Comparison of ENCODE assay signal across 8 cellular contexts in the genomic region with DNA sequence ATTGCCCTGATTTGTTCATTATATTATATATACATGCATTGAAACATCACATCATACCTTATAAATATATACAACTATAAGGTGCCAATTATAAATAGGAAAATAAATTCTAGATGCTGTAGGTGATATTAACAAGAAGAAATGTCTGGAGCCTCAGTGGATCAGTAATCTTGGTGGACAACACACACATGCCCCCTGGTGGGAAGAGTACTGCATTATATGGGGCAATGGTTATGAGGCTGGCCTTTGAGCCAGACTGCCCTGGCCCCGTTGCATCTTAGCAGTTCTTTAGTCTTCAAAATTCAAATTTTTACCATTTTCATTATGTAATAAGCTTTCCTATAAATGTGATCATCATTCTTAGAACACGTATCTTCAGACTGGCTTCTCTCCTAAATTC.
DNase-seq lines count a peak whose midpoint lies in the region; ATAC-seq and TF ChIP-seq lines count a peak whose summit lies in the region.

No MANE protein-coding gene starts in this region.

- POLR2A ChIA-PET in RWPE1 (lab: Yijun Ruan, JAX; ENCODE audit: low non-redundant PET) = no interaction called here

- TF ChIP-seq CTCF in GM12864 (IDR thresholded peaks at IDR 0.05; ENCODE audit: low read depth, low read length, missing control alignments) = peak; percentile 55
- peak; percentile 36 for TF ChIP-seq CTCF in RWPE1 (conservative IDR thresholded peaks at IDR 0.05; ENCODE audit: low read depth)
- TF ChIP-seq CTCF in suprapubic skin (IDR thresholded peaks at IDR 0.05) = no peak

- peak; percentile 85 for ATAC-seq in HG03095 (IDR thresholded peaks at IDR 0.05; ENCODE audit: unreplicated experiment)
- ATAC-seq in HG02870 (IDR thresholded peaks at IDR 0.05; ENCODE audit: unreplicated experiment) = no peak

- H3K27ac ChIP-seq in RWPE1 (no peak overlapping the region), suprapubic skin (no peak overlapping the region)

- TF ChIP-seq EP300 in suprapubic skin (IDR thresholded peaks at IDR 0.05) = no peak

- no peak for TF ChIP-seq POLR2A in suprapubic skin (IDR thresholded peaks at IDR 0.05)

- H3K27me3 ChIP-seq in suprapubic skin = no peaks in the 10 kb centered on the region

- no peaks in the 10 kb centered on the region for H3K9me3 ChIP-seq in suprapubic skin

- DNase-seq in A172 (ENCODE audit: low spot score) (peak; percentile 42), GM12864 (ENCODE audit: low read depth) (no peak), RWPE1 (ENCODE audit: low spot score) (peak; percentile 49), globus pallidus (ENCODE audit: low spot score) (peak; percentile 6), suprapubic skin (ENCODE audit: low spot score in 2 of 2) (no peak), NCI-H510A (lab: John Stamatoyannopoulos, UW) (no peak)

- no peaks in the 10 kb centered on the region for H3K36me3 ChIP-seq in suprapubic skin

- H3K4me3 ChIP-seq in GM12864 (ENCODE audit: low read depth, low read length) (no peak overlapping the region), suprapubic skin (no peak overlapping the region)

- 72% methylated on average over 2 of the region's 2 CpGs for WGBS in suprapubic skin

- CTCF ChIA-PET in RWPE1 (lab: Yijun Ruan, JAX) = interaction anchor here (0.6 to 1.0 kb wide), 5 partner anchors 16 to 1169 kb away, joined by 3 to 6 read pairs (median 3); no protein-coding TSS in a partner anchor

- no peaks in the 10 kb centered on the region for H3K4me1 ChIP-seq in suprapubic skin

Comparison
In these comparisons a context has a peak if more than half of its experiments do, and no peak if none do; other contexts are left out.
1. DNase-seq: peak in A172 (single experiment), RWPE1 (single experiment) and globus pallidus (single experiment); none in GM12864 (single experiment), suprapubic skin (0 of 2) and NCI-H510A (single experiment).
2. CTCF ChIP-seq: peak in GM12864 (single experiment) and RWPE1 (single experiment); none in suprapubic skin (0 of 2).